In the genomic region with DNA sequence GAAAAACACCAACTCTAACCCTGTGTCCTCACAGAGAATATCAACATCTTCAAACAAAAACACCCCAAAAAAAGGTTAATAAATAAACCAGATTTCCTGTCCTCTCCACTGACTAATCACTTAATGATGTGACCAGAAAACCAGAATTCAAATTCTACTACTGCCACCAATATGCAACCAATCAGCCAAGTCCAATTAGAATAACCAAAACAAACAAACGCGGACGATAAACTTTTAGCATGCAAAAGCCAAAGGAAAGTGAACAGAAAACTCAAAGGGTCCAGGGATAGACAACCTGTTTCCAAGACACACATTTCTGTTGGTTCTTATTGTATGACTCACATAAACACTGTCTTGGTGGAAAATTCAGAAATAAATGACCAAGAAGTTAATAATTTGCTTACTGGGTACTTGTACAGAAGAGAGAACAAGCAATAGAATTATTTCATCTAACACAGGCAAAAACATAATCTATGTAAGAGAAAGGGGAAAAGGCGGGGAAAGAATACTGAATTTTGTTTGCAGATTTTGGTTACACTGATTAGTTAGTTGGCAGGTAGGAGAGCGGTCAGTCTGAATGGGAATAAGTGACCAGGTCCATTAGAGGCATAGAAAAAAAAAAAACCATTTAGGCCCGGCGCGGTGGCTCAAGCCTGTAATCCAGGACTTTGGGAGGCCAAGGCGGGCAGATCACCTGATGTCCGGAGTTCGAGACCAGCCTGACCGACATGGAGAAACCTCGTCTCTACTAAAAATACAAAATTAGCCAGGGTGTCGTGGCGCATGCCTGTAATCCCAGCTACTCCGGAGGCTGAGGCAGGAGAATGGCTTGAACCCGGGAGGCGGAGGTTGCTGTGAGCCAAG, we compare ENCODE assay signal across 11 cellular contexts. TPM values are rescaled to one million over a fixed set of nuclear protein-coding genes. Genes with fewer than 3 reads are reported as not detected.
A peak's percentile ranks its signal among the peaks of the same experiment; 100 is the strongest.
DNase-seq lines count a peak whose midpoint lies in the region; ATAC-seq and TF ChIP-seq lines count a peak whose summit lies in the region.
"Had no signal": no experiment of that assay in that cellular context is flagged by ENCODE, and none has a peak within 500 bp of the region (broad histone marks: within the 10 kb centered on the region; RNA-seq: fewer than 3 reads in every experiment).

No MANE protein-coding gene starts in this region.

- peak overlapping the region; percentile 7 for H3K27ac Mint-ChIP-seq in central memory CD8-positive, alpha-beta T cell (ENCODE audit: low read depth)
- peak overlapping the region; percentile 76 to 99 for H3K27ac Mint-ChIP-seq in natural killer cell treated with Interleukin-12 subunit alpha and Interleukin-12 subunit beta and Interleukin-15 and Interleukin-18, amount 100 ng/mL, for 72 hours
- H3K27ac Mint-ChIP-seq in glutamatergic neuron (ENCODE audit: unreplicated experiment) = no peak overlapping the region

- peaks cover 24% of the 10 kb centered on the region for H3K4me1 Mint-ChIP-seq in central memory CD8-positive, alpha-beta T cell
- peaks cover 32 to 38% of the 10 kb centered on the region in 2 donors for H3K4me1 Mint-ChIP-seq in natural killer cell treated with Interleukin-12 subunit alpha and Interleukin-12 subunit beta and Interleukin-15 and Interleukin-18, amount 100 ng/mL, for 72 hours (ENCODE audit: low read depth in 2 of 2)
- H3K4me1 Mint-ChIP-seq in glutamatergic neuron (ENCODE audit: low read depth, unreplicated experiment) = peaks cover 1% of the 10 kb centered on the region

- H3K79me2 ChIP-seq in MM.1S (ENCODE audit: low read length) = peaks cover 19% of the 10 kb centered on the region

- H3K36me3 ChIP-seq in MM.1S (replicated peaks; ENCODE audit: insufficient read depth, low read length) = no peaks in the 10 kb centered on the region
- H3K36me3 ChIP-seq: thoracic aorta had no signal

- no peak overlapping the region for H3K4me3 ChIP-seq in MM.1S (ENCODE audit: low read length)

- TF ChIP-seq CTCF in MM.1S (IDR thresholded peaks at IDR 0.05; ENCODE audit: low read length) (no peak), glutamatergic neuron (IDR thresholded peaks at IDR 0.05; ENCODE audit: partially characterized antibody, unreplicated experiment) (no peak)

- no peaks in the 10 kb centered on the region for H3K9me2 ChIP-seq in MM.1S (replicated peaks; ENCODE audit: insufficient read depth, low read length)

- H3F3A ChIP-seq in MM.1S (ENCODE audit: insufficient read depth, low read length) = peaks cover 42% of the 10 kb centered on the region

- H3K9me3 Mint-ChIP-seq in central memory CD8-positive, alpha-beta T cell = peaks cover 6% of the 10 kb centered on the region
- peaks cover 2% of the 10 kb centered on the region for H3K9me3 Mint-ChIP-seq in natural killer cell treated with Interleukin-12 subunit alpha and Interleukin-12 subunit beta and Interleukin-15 and Interleukin-18, amount 100 ng/mL, for 72 hours
- peaks cover 30% of the 10 kb centered on the region for H3K9me3 Mint-ChIP-seq in glutamatergic neuron (ENCODE audit: unreplicated experiment)

- no peak overlapping the region for H3K9ac ChIP-seq in MM.1S (ENCODE audit: low read length)

- H3K4me3 Mint-ChIP-seq in central memory CD8-positive, alpha-beta T cell = no peak overlapping the region
- peak overlapping the region; percentile 78 for H3K4me3 Mint-ChIP-seq in natural killer cell treated with Interleukin-12 subunit alpha and Interleukin-12 subunit beta and Interleukin-15 and Interleukin-18, amount 100 ng/mL, for 72 hours
- H3K4me3 Mint-ChIP-seq in glutamatergic neuron (ENCODE audit: unreplicated experiment) = no peak overlapping the region

- H3K4me2 ChIP-seq in MM.1S (ENCODE audit: low read depth, low read length) = no peak overlapping the region

- H2AFZ ChIP-seq in MM.1S (ENCODE audit: low read length) = no peak overlapping the region

- peaks cover 17% of the 10 kb centered on the region for H3K4me1 ChIP-seq in MM.1S (ENCODE audit: low read length)

- H3K27ac ChIP-seq in MM.1S (ENCODE audit: low read length) = peak overlapping the region; percentile 96; the same call in 1 of the 2 replicates

- H3K36me3 Mint-ChIP-seq in central memory CD8-positive, alpha-beta T cell (ENCODE audit: insufficient read depth) = peaks cover 35% of the 10 kb centered on the region
- H3K36me3 Mint-ChIP-seq in natural killer cell treated with Interleukin-12 subunit alpha and Interleukin-12 subunit beta and Interleukin-15 and Interleukin-18, amount 100 ng/mL, for 72 hours = peaks cover 15% of the 10 kb centered on the region
- H3K36me3 Mint-ChIP-seq in glutamatergic neuron (ENCODE audit: unreplicated experiment) = no peaks in the 10 kb centered on the region

- no peaks in the 10 kb centered on the region for H3K27me3 Mint-ChIP-seq in central memory CD8-positive, alpha-beta T cell
- no peaks in the 10 kb centered on the region for H3K27me3 Mint-ChIP-seq in natural killer cell treated with Interleukin-12 subunit alpha and Interleukin-12 subunit beta and Interleukin-15 and Interleukin-18, amount 100 ng/mL, for 72 hours
- H3K27me3 Mint-ChIP-seq in glutamatergic neuron (ENCODE audit: unreplicated experiment) = peaks cover 23% of the 10 kb centered on the region

- no peaks in the 10 kb centered on the region for H3K27me3 ChIP-seq in MM.1S (replicated peaks; ENCODE audit: insufficient read depth, low read length)

- ATAC-seq in central memory CD8-positive, alpha-beta T cell (replicated peaks; ENCODE audit: extremely low read depth, poor library complexity, severe bottlenecking) = no peak
- ATAC-seq in natural killer cell treated with Interleukin-12 subunit alpha and Interleukin-12 subunit beta and Interleukin-15 and Interleukin-18, amount 100 ng/mL, for 72 hours = no peak
- ATAC-seq in GM18909 (IDR thresholded peaks at IDR 0.05; ENCODE audit: poor library complexity, unreplicated experiment) = no peak

- peak; percentile 58 for DNase-seq in ELF-1 (ENCODE audit: low read depth, low spot score)
- no peak for DNase-seq in MM.1S
- DNase-seq in central memory CD8-positive, alpha-beta T cell (ENCODE audit: low spot score in 2 of 2) = no peak
- no peak for DNase-seq in natural killer cell treated with Interleukin-12 subunit alpha and Interleukin-12 subunit beta and Interleukin-15 and Interleukin-18, amount 100 ng/mL, for 72 hours (ENCODE audit: low spot score)
- DNase-seq in glutamatergic neuron = no peak
- DNase-seq in NCI-H510A treated with DMSO at 0.1 percent for 48 hours (lab: John Stamatoyannopoulos, UW) = no peak
- no peak for DNase-seq in AML-193 (lab: John Stamatoyannopoulos, UW)
- DNase-seq: NCI-H1105 treated with DMSO at 0.1 percent for 48 hours; stimulated activated CD4-positive, alpha-beta T cell treated with anti-CD3 and anti-CD28 coated beads, Interleukin-12 subunit alpha, Interleukin-12 subunit beta, amount 100 ng/mL, for 4 hours had no signal

- no peaks in the 10 kb centered on the region for H3K9me3 ChIP-seq in MM.1S (replicated peaks; ENCODE audit: insufficient read depth, low read length)
- H3K9me3 ChIP-seq: thoracic aorta had no signal

- H4K20me1 ChIP-seq in MM.1S (ENCODE audit: insufficient read depth, low read length) = no peaks in the 10 kb centered on the region

RNA-seq across cellular contexts. Expression of a gene that starts 34.1 kb away (rescaled TPM):
- 1 to 10 TPM in 1 of 2 donors, under 1 TPM in 1; 0.62 to 1.5 TPM for total RNA-seq in natural killer cell treated with Interleukin-12 subunit alpha and Interleukin-12 subunit beta and Interleukin-15 and Interleukin-18, amount 100 ng/mL, for 72 hours
- total RNA-seq in glutamatergic neuron (ENCODE audit: unreplicated experiment) = not detected
